1 cellular context compared by ENCODE assay signal in the genomic region with DNA sequence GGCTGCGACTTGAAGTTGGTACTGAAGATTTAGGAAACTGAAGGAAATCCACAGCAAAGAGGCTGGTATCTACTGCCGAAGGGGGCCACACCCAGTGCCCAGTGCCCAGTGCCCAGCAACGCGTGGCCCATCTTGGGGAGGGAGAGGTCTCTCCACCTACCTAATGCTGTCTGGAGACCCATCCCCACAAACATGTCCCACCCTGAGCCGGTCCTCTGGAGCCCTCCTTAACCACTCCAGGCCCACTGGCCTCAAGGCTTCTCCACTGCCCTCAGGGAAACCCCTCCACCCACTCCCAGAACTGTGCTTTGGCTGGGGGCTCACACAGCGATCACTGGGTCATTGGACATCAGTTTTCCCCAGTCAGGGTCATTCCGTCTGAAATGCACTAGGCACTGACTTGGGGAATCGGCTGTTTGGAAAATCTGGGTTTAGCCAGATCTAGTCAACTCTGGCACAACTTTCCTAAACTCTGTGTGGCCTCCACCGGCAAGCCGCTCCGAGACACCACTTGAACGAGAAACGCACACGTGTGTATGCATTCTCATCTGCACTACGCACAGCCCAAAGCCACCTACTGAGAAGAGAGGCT.
TF ChIP-seq lines count a peak whose summit lies in the region.

No MANE protein-coding gene starts in this region.

TF ChIP-seq in HCT116, 20 proteins besides CTCF, POLR2A, EP300 and RAD21 (continued from another document):
- TF ChIP-seq ZBTB33 (IDR thresholded peaks at IDR 0.05; ENCODE audit: extremely low read depth, insufficient replicate concordance, low read length) (no peak), SIN3A (IDR thresholded peaks at IDR 0.05; ENCODE audit: low read depth) (no peak)
